Comparison of ENCODE assay signal across 20 cellular contexts in the genomic region with DNA sequence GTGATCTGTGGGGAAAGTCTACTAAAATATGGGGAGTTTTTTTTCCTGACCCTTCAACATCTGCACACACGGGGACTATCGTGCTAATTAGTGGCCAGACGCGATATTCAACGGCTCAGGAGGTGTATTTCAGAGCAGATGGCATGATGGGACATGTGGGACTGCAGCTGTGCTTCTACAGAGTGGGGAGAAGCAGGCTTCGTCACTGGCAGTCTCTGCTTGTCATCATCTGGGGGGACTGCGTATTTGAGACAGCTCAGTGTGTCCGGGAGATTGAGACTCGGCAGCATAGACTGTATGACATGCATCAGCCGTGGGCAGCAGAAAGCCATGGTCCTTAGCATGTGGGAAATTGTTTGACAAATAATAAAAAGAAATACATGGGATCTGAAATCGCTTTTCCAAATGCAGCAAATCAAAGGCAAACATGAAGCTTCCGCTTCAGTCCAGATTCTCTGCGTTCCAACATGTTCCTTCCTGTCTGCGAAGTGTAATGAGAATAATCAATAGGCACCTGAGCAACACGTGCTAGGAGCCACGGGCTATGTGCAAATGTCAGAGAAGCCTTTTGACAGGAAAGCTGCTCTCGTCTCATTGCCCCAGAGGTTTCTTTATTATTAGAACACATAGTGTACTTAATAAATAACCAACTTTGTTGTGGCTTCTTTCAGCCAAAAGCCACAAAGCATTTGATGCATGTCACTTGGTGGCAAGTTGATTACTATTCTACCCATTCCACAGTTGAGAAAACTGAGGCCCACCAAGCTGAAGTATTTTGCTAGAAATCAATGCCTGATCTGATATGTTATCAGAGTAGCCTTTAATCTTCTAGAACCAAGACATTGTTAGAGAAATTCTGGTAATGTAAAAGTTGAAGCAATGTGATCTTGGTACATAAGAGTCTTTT.
DNase-seq lines count a peak whose midpoint lies in the region; ATAC-seq and TF ChIP-seq lines count a peak whose summit lies in the region.
"Had no signal": no experiment of that assay in that cellular context is flagged by ENCODE, and none has a peak within 500 bp of the region (broad histone marks: within the 10 kb centered on the region; RNA-seq: fewer than 3 reads in every experiment).

No MANE protein-coding gene starts in this region.

- H3K27ac ChIP-seq in GM23248 = no peak overlapping the region
- peak overlapping the region in 3 of 5 donors; percentile 48 to 81 (median 70) for H3K27ac ChIP-seq in adrenal gland
- no peak overlapping the region for H3K27ac ChIP-seq in mesendoderm (ENCODE audit: low read depth, low read length)

- no peaks in the 10 kb centered on the region for H3K9me3 ChIP-seq in GM23248 (ENCODE audit: low read depth)
- H3K9me3 ChIP-seq in adrenal gland (replicated peaks in 1 of 3) = no peaks in the 10 kb centered on the region
- H3K9me3 ChIP-seq: BE2C, SK-N-SH had no signal

- no peak overlapping the region for H2BK120ac ChIP-seq in mesendoderm (ENCODE audit: low read depth, low read length)

- H3K9ac ChIP-seq in GM23248 (no peak overlapping the region), mesendoderm (ENCODE audit: low read length) (no peak overlapping the region)
- H3K9ac ChIP-seq: SK-N-SH had no signal

- H3K4me3 ChIP-seq in GM23248 = no peak overlapping the region
- no peak overlapping the region for H3K4me3 ChIP-seq in adrenal gland
- no peak overlapping the region for H3K4me3 ChIP-seq in mesendoderm (ENCODE audit: low read length)

- H3F3A ChIP-seq in GM23248 (ENCODE audit: insufficient read depth) = peaks cover 16% of the 10 kb centered on the region; the same call in 1 of the 2 replicates

- no peak for DNase-seq in GM23248
- DNase-seq in NCI-H2171 treated with DMSO at 0.1 percent for 48 hours (lab: John Stamatoyannopoulos, UW) = peak; percentile 82
- DNase-seq in adrenal gland = no peak
- no peak for DNase-seq in mesendoderm
- DNase-seq in activated naive CD4-positive, alpha-beta T cell treated with anti-CD3 and anti-CD28 coated beads, Interleukin-2, amount 50 U/mL, for 72 hours (ENCODE audit: low spot score in 2 of 2) = no peak
- no peak for DNase-seq in HUDEP-2 (lab: John Stamatoyannopoulos, UW; ENCODE audit: unreplicated experiment in 76 of 76)
- no peak for DNase-seq in pons (ENCODE audit: low spot score)
- no peak for DNase-seq in 8988T
- DNase-seq: BE2C; CD8-positive, alpha-beta T cell; DND-41; GOT3; Karpas-422; MM.1S; NCI-H1105; NCI-H1694 treated with DMSO at 0.1 percent for 48 hours; NCI-H446; NCI-H774; SK-N-SH had no signal

- H2BK15ac ChIP-seq in mesendoderm (replicated peaks; ENCODE audit: low read depth) = no peak overlapping the region

- in situ Hi-C loops in GM23248 (cut with MboI) = no loop called here

- H3K36me3 Mint-ChIP-seq in activated naive CD4-positive, alpha-beta T cell treated with anti-CD3 and anti-CD28 coated beads, Interleukin-2, amount 50 U/mL, for 72 hours = no peaks in the 10 kb centered on the region
- H3K36me3 Mint-ChIP-seq: CD8-positive, alpha-beta T cell had no signal

- H3K36me3 ChIP-seq in GM23248 (ENCODE audit: low read depth) (no peaks in the 10 kb centered on the region), adrenal gland (replicated peaks in 1 of 2) (no peaks in the 10 kb centered on the region), mesendoderm (ENCODE audit: control insufficient read depth, insufficient read depth, low read length) (no peaks in the 10 kb centered on the region)
- H3K36me3 ChIP-seq: BE2C had no signal

- no peak for ATAC-seq in activated naive CD4-positive, alpha-beta T cell treated with anti-CD3 and anti-CD28 coated beads, Interleukin-2, amount 50 U/mL, for 72 hours
- ATAC-seq: CD8-positive, alpha-beta T cell; Panc1 had no signal

- TF ChIP-seq POLR2A in adrenal gland (IDR thresholded peaks at IDR 0.05) = no peak

- H3K79me2 ChIP-seq in GM23248 (ENCODE audit: insufficient read depth) (no peaks in the 10 kb centered on the region), mesendoderm (ENCODE audit: control insufficient read depth, insufficient read depth, low read length) (no peaks in the 10 kb centered on the region)

- H3K79me1 ChIP-seq in mesendoderm (ENCODE audit: low read length) = no peaks in the 10 kb centered on the region

- H4K5ac ChIP-seq in mesendoderm (ENCODE audit: low read length) = no peak overlapping the region

- H2AFZ ChIP-seq in GM23248 = no peak overlapping the region

- peak overlapping the region; percentile 62 for H3K4ac ChIP-seq in mesendoderm (ENCODE audit: low read depth, low read length)

- no peak for TF ChIP-seq CTCF in adrenal gland (IDR thresholded peaks at IDR 0.05)

- H3K27ac Mint-ChIP-seq in activated naive CD4-positive, alpha-beta T cell treated with anti-CD3 and anti-CD28 coated beads, Interleukin-2, amount 50 U/mL, for 72 hours = no peak overlapping the region
- H3K27ac Mint-ChIP-seq: CD8-positive, alpha-beta T cell had no signal

- no peak overlapping the region for H4K8ac ChIP-seq in mesendoderm (ENCODE audit: low read depth, low read length)

- H2BK5ac ChIP-seq in mesendoderm (ENCODE audit: low read length) = peak overlapping the region; percentile 12

- peak overlapping the region; percentile 60 for H3K18ac ChIP-seq in mesendoderm (ENCODE audit: low read length)

- H4K20me1 ChIP-seq in GM23248 (ENCODE audit: insufficient read depth) = no peaks in the 10 kb centered on the region

- H3K4me1 ChIP-seq in GM23248 (ENCODE audit: insufficient read depth) (peaks cover 7% of the 10 kb centered on the region; the same call in 1 of the 2 replicates), adrenal gland (replicated peaks in 1 of 2) (peaks cover 0 to 12% of the 10 kb centered on the region in 2 donors), mesendoderm (ENCODE audit: control insufficient read depth, low read depth, low read length) (peaks cover 4% of the 10 kb centered on the region)
- H3K4me1 ChIP-seq: BE2C had no signal

- H3K23ac ChIP-seq in mesendoderm (ENCODE audit: low read length) = no peak overlapping the region

- H3K56ac ChIP-seq in mesendoderm (ENCODE audit: low read length) = peak overlapping the region; percentile 45

- no peaks in the 10 kb centered on the region for H3K9me3 Mint-ChIP-seq in activated naive CD4-positive, alpha-beta T cell treated with anti-CD3 and anti-CD28 coated beads, Interleukin-2, amount 50 U/mL, for 72 hours
- H3K9me3 Mint-ChIP-seq: CD8-positive, alpha-beta T cell had no signal

- WGBS in GM23248 (ENCODE audit: low coverage in 1 of 2, low lambda C conversion rate in 2 of 2, missing lambda C conversion rate in 2 of 2), 2 experiments = 58 to 63% methylated on average over 17 of the region's 17 CpGs
- 85 to 91% (median 88%) methylated on average over 16 to 17 of the region's 17 CpGs for WGBS in adrenal gland, 4 donors
- WGBS in mesendoderm (ENCODE audit: extremely low coverage, insufficient coverage, low lambda C conversion rate) = no CpG with 5 or more reads among the region's 17 CpGs

- H3K4me2 ChIP-seq in GM23248 (ENCODE audit: unreplicated experiment) (peak overlapping the region; percentile 14), mesendoderm (ENCODE audit: low read length) (no peak overlapping the region)
- H3K4me2 ChIP-seq: SK-N-SH had no signal

- intact Hi-C loops in adrenal gland (cut with DNase I) = no loop called here

- H3K27me3 ChIP-seq in GM23248 (replicated peaks; ENCODE audit: insufficient read depth) (peaks cover 19% of the 10 kb centered on the region), adrenal gland (no peaks in the 10 kb centered on the region), mesendoderm (ENCODE audit: insufficient read depth, low read length, poor library complexity) (no peaks in the 10 kb centered on the region)
- H3K27me3 ChIP-seq: BE2C had no signal

- H2AK5ac ChIP-seq in mesendoderm (ENCODE audit: low read length) = no peak overlapping the region

- no peaks in the 10 kb centered on the region for H3K9me2 ChIP-seq in GM23248 (ENCODE audit: insufficient read depth)
- H3K9me2 ChIP-seq: SK-N-SH had no signal

Comparison
In these comparisons a context has a peak if more than half of its experiments do, and no peak if none do; other contexts are left out.
1. H3K27ac ChIP-seq: peak in adrenal gland (3 of 5); none in GM23248 (single experiment) and mesendoderm (single experiment).